ENCODE assay signal across 23 cellular contexts in the genomic region with DNA sequence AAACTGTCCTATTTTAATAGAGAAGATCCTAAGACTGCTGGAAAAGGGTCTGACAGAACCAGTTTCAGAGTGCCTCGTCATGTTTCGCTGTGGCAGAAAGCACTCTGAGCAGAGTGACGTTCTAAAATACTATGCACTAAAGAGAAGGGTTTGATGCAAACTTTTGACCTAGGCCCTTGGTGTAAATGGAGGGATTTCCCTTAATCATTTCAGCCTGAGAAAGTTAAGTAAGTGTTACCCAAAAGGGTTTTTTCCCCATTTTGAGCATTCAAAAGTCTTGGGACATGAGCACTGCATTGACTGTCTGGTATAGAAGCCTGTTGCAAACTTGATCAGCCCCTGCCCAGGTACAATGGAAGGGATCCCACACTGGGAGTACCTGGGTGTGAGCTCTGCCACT.
"Had no signal": no experiment of that assay in that cellular context is flagged by ENCODE, and none has a peak within 500 bp of the region (broad histone marks: within the 10 kb centered on the region; RNA-seq: fewer than 3 reads in every experiment).

No MANE protein-coding gene starts in this region.

- ATAC-seq: Panc1, PC-3, T-cell had no signal

- DNase-seq: KBM-7; MV-4-11; NCI-H1048; NCI-H1105; NCI-H1417; NCI-H1436 treated with DMSO at 0.1 percent for 48 hours; NCI-H1694; NCI-H2029; NCI-H2081 treated with DMSO at 0.1 percent for 48 hours; NCI-H2171; NCI-H226; NCI-H446; NCI-H510A; NCI-H524 treated with DMSO at 0.1 percent for 48 hours; NCI-H69; NCI-H774; NK-92 treated with Interleukin-12 subunit alpha and Interleukin-12 subunit beta, amount 100 ng/mL, for 24 hours; PC-3; SHP77; SK-N-SH; SW 1271; T-cell had no signal
